Comparison of ENCODE assay signal across 18 cellular contexts in the genomic region with DNA sequence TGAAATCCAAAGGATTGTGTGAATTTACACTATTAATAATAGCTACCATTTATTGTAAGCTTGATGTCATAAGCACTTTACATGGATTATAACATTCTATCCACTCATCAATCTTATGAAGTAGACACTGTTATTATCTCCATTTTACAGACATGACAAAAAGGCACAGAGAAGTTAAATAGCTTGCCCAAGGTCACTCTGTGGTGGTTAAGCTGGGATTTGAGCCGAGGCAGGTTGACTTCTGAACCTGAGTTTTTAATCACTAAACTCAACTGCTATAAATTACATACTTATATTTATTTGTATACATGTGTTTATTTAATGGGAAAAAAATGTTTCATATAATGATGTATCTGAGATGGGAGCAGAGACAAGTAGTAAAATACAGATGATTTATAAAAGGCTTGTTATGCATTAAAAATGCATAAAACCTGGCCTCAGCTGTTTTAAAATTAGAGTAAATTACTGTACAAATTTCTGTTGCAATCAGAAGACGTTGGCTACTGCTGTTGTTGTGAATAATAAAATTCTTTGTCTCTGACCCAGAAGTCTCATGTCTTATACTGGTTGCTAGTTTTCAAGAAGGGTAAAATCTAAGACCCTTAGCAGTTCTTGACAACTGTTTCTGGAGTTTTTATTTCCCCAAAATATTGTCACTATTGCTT.
A peak's percentile ranks its signal among the peaks of the same experiment; 100 is the strongest.
DNase-seq lines count a peak whose midpoint lies in the region; ATAC-seq and TF ChIP-seq lines count a peak whose summit lies in the region.
"Had no signal": no experiment of that assay in that cellular context is flagged by ENCODE, and none has a peak within 500 bp of the region (broad histone marks: within the 10 kb centered on the region; RNA-seq: fewer than 3 reads in every experiment).

No MANE protein-coding gene starts in this region.

- H3K4me2 ChIP-seq in Karpas-422 (ENCODE audit: low read depth, low read length, poor library complexity, severe bottlenecking) = no peak overlapping the region

- WGBS in tibial nerve, 2 donors = 56 to 59% methylated on average over 2 of the region's 2 CpGs

- peaks cover 63% of the 10 kb centered on the region for H3K36me3 ChIP-seq in SJSA1
- no peaks in the 10 kb centered on the region for H3K36me3 ChIP-seq in tibial nerve
- no peaks in the 10 kb centered on the region for H3K36me3 ChIP-seq in Karpas-422 (ENCODE audit: insufficient read depth, low read length)
- H3K36me3 ChIP-seq: BE2C had no signal

- no peaks in the 10 kb centered on the region for H3K79me2 ChIP-seq in Karpas-422 (ENCODE audit: low read length)

- ATAC-seq in central memory CD8-positive, alpha-beta T cell (replicated peaks; ENCODE audit: extremely low read depth, poor library complexity, severe bottlenecking) = no peak
- ATAC-seq: HCT116 had no signal

- H3K9ac ChIP-seq in Karpas-422 (ENCODE audit: low read length) = no peak overlapping the region

- peak overlapping the region; percentile 50 for H3K27ac Mint-ChIP-seq in central memory CD8-positive, alpha-beta T cell (ENCODE audit: low read depth)
- H3K27ac Mint-ChIP-seq in osteocyte (ENCODE audit: unreplicated experiment) = peak overlapping the region; percentile 99
- H3K27ac Mint-ChIP-seq in activated T-helper 2 cell treated with anti-CD3 and anti-CD28 coated beads, Interferon-gamma antibody, Interleukin-2, Interleukin-4, amounts not matched to agents 10 μg/mL and 5 μg/mL and 100 μg/mL, durations not matched to agents 14 hours and 24 hours and 36 hours = no peak overlapping the region
- H3K27ac Mint-ChIP-seq: CD4-positive, CD25-positive, alpha-beta regulatory T cell; CD8-positive, alpha-beta memory T cell had no signal

- no peak for TF ChIP-seq POLR2A in tibial nerve (IDR thresholded peaks at IDR 0.05)

- no peaks in the 10 kb centered on the region for H3K4me1 Mint-ChIP-seq in central memory CD8-positive, alpha-beta T cell
- peaks cover 65% of the 10 kb centered on the region for H3K4me1 Mint-ChIP-seq in osteocyte (ENCODE audit: unreplicated experiment)
- peaks cover 20% of the 10 kb centered on the region for H3K4me1 Mint-ChIP-seq in activated T-helper 2 cell treated with anti-CD3 and anti-CD28 coated beads, Interferon-gamma antibody, Interleukin-2, Interleukin-4, amounts not matched to agents 10 μg/mL and 5 μg/mL and 100 μg/mL, durations not matched to agents 14 hours and 24 hours and 36 hours (ENCODE audit: low read depth)
- H3K4me1 Mint-ChIP-seq: CD4-positive, CD25-positive, alpha-beta regulatory T cell; CD8-positive, alpha-beta memory T cell had no signal

- peaks cover 6% of the 10 kb centered on the region for H3K27me3 Mint-ChIP-seq in central memory CD8-positive, alpha-beta T cell
- H3K27me3 Mint-ChIP-seq in osteocyte (ENCODE audit: unreplicated experiment) = no peaks in the 10 kb centered on the region
- H3K27me3 Mint-ChIP-seq in activated T-helper 2 cell treated with anti-CD3 and anti-CD28 coated beads, Interferon-gamma antibody, Interleukin-2, Interleukin-4, amounts not matched to agents 10 μg/mL and 5 μg/mL and 100 μg/mL, durations not matched to agents 14 hours and 24 hours and 36 hours (ENCODE audit: low read depth) = no peaks in the 10 kb centered on the region

- no peak for TF ChIP-seq EP300 in tibial nerve (IDR thresholded peaks at IDR 0.05)

- no peaks in the 10 kb centered on the region for H3K9me3 ChIP-seq in SJSA1 (replicated peaks)
- no peaks in the 10 kb centered on the region for H3K9me3 ChIP-seq in tibial nerve
- H3K9me3 ChIP-seq in Karpas-422 (ENCODE audit: low read length) = no peaks in the 10 kb centered on the region
- H3K9me3 ChIP-seq: BE2C, Caco-2 had no signal

- intact Hi-C loops in activated T-helper 2 cell treated with anti-CD3 and anti-CD28 coated beads, Interferon-gamma antibody, Interleukin-2, Interleukin-4, amounts not matched to agents 10 μg/mL and 5 μg/mL and 100 μg/mL, durations not matched to agents 14 hours and 24 hours and 36 hours (cut with micrococcal nuclease) = no loop called here

- DNase-seq in SJSA1 (ENCODE audit: low read depth in 1 of 2, low spot score in 2 of 2) (no peak), osteocyte (ENCODE audit: extremely low spot score, unreplicated experiment) (no peak), tibial nerve (ENCODE audit: low spot score in 2 of 2) (no peak), NCI-H1105 treated with DMSO at 0.1 percent for 48 hours (lab: John Stamatoyannopoulos, UW) (no peak), Karpas-422 (no peak)
- DNase-seq in central memory CD8-positive, alpha-beta T cell (ENCODE audit: low spot score in 2 of 2) = no peak
- DNase-seq in activated T-helper 2 cell treated with anti-CD3 and anti-CD28 coated beads, Interferon-gamma antibody, Interleukin-2, Interleukin-4, amounts not matched to agents 10 μg/mL and 5 μg/mL and 100 μg/mL, durations not matched to agents 14 hours and 24 hours and 36 hours (ENCODE audit: low spot score) = no peak
- DNase-seq: ACHN; BE2C; C1 segment of cervical spinal cord; Caco-2; CD4-positive, CD25-positive, alpha-beta regulatory T cell; CD8-positive, alpha-beta memory T cell; GOT3; H7; HFFc6 had no signal

- no peak overlapping the region for H3K4me3 Mint-ChIP-seq in central memory CD8-positive, alpha-beta T cell
- H3K4me3 Mint-ChIP-seq in osteocyte (ENCODE audit: unreplicated experiment) = no peak overlapping the region
- H3K4me3 Mint-ChIP-seq in activated T-helper 2 cell treated with anti-CD3 and anti-CD28 coated beads, Interferon-gamma antibody, Interleukin-2, Interleukin-4, amounts not matched to agents 10 μg/mL and 5 μg/mL and 100 μg/mL, durations not matched to agents 14 hours and 24 hours and 36 hours (ENCODE audit: low read depth) = no peak overlapping the region
- H3K4me3 Mint-ChIP-seq: CD4-positive, CD25-positive, alpha-beta regulatory T cell; CD8-positive, alpha-beta memory T cell; HFFc6 had no signal

- H3K4me3 ChIP-seq in SJSA1 (no peak overlapping the region), tibial nerve (no peak overlapping the region), Karpas-422 (ENCODE audit: low read length) (no peak overlapping the region)

- H3K4me1 ChIP-seq in SJSA1 (replicated peaks) (peaks cover 67% of the 10 kb centered on the region), tibial nerve (peaks cover 0 to 48% (median 26%) of the 10 kb centered on the region in 4 donors), Karpas-422 (ENCODE audit: low read length) (no peaks in the 10 kb centered on the region)
- H3K4me1 ChIP-seq: BE2C had no signal

- no peak for TF ChIP-seq CTCF in osteocyte (IDR thresholded peaks at IDR 0.05)
- TF ChIP-seq CTCF in tibial nerve (IDR thresholded peaks at IDR 0.05) = no peak

- H3K36me3 Mint-ChIP-seq in central memory CD8-positive, alpha-beta T cell (ENCODE audit: insufficient read depth) = no peaks in the 10 kb centered on the region
- no peaks in the 10 kb centered on the region for H3K36me3 Mint-ChIP-seq in osteocyte (ENCODE audit: unreplicated experiment)
- peaks cover 4% of the 10 kb centered on the region for H3K36me3 Mint-ChIP-seq in activated T-helper 2 cell treated with anti-CD3 and anti-CD28 coated beads, Interferon-gamma antibody, Interleukin-2, Interleukin-4, amounts not matched to agents 10 μg/mL and 5 μg/mL and 100 μg/mL, durations not matched to agents 14 hours and 24 hours and 36 hours (ENCODE audit: low read depth)
- H3K36me3 Mint-ChIP-seq: CD4-positive, CD25-positive, alpha-beta regulatory T cell had no signal

- no peak overlapping the region for H2AFZ ChIP-seq in Karpas-422 (ENCODE audit: low read length)

- no peaks in the 10 kb centered on the region for H3K27me3 ChIP-seq in SJSA1 (replicated peaks)
- no peaks in the 10 kb centered on the region for H3K27me3 ChIP-seq in tibial nerve
- no peaks in the 10 kb centered on the region for H3K27me3 ChIP-seq in Karpas-422 (ENCODE audit: low read length)

- peak overlapping the region; percentile 88 for H3K27ac ChIP-seq in SJSA1
- H3K27ac ChIP-seq in tibial nerve = peak overlapping the region in 3 of 4 donors; percentile 80 to 94 (median 94)
- no peak overlapping the region for H3K27ac ChIP-seq in Karpas-422 (ENCODE audit: low read length)
- H3K27ac ChIP-seq: HL-60 had no signal

- H3K9me3 Mint-ChIP-seq in central memory CD8-positive, alpha-beta T cell = no peaks in the 10 kb centered on the region
- no peaks in the 10 kb centered on the region for H3K9me3 Mint-ChIP-seq in osteocyte (ENCODE audit: unreplicated experiment)
- no peaks in the 10 kb centered on the region for H3K9me3 Mint-ChIP-seq in activated T-helper 2 cell treated with anti-CD3 and anti-CD28 coated beads, Interferon-gamma antibody, Interleukin-2, Interleukin-4, amounts not matched to agents 10 μg/mL and 5 μg/mL and 100 μg/mL, durations not matched to agents 14 hours and 24 hours and 36 hours
- H3K9me3 Mint-ChIP-seq: CD4-positive, CD25-positive, alpha-beta regulatory T cell; CD8-positive, alpha-beta memory T cell; HFFc6 had no signal

- H3K9me2 ChIP-seq in Karpas-422 (replicated peaks; ENCODE audit: insufficient read depth, low read length) = no peaks in the 10 kb centered on the region

- H4K20me1 ChIP-seq in Karpas-422 (ENCODE audit: insufficient read depth, low read depth, low read length) = no peaks in the 10 kb centered on the region
